ENCODE assay signal across 1 cellular context in the genomic region with DNA sequence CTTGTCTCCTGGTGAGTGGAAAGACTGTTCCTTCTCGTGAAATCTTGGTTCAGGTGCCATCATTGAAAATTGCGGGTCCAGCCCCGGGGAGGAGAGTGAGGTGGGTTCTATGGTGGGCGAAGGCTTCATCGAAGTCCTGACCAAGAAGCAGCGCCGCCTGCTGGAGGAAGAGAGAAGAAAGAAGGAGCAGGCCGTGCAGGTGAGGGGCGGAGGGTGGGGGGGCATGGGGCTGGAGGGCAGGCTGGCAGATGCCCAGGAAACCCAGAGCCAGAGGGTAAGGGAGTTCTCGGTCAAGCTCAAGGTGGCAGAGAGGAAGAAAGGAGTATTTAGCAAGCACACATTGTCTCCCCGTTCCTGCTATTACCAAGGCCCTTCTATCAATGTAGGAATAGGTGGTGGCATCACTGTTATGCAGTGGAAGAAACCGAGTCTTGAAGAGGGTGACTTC.
TF ChIP-seq lines count a peak whose summit lies in the region.

No MANE protein-coding gene starts in this region.

TF ChIP-seq in endothelial cell of umbilical vein, 7 proteins besides CTCF, POLR2A, EP300 and RAD21 (continued from another document):
- TF ChIP-seq, protein P1, sequence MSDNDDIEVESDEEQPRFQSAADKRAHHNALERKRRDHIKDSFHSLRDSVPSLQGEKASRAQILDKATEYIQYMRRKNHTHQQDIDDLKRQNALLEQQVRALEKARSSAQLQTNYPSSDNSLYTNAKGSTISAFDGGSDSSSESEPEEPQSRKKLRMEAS (IDR thresholded peaks at IDR 0.05; ENCODE audit: insufficient read depth, insufficient read length), result no peak
- TF ChIP-seq GATA2 (IDR thresholded peaks at IDR 0.05; ENCODE audit: insufficient read depth, insufficient read length, low read depth, low read length), result no peak
